In genomic region chr5:35482167-35482755, GRCh38 we compare ENCODE assay signal across 22 cellular contexts.
"Had no signal": no experiment of that assay in that cellular context is flagged by ENCODE, and none has a peak within 500 bp of the region (broad histone marks: within the 10 kb centered on the region; RNA-seq: fewer than 3 reads in every experiment).

No MANE protein-coding gene starts in this region.

- H3K36me3 ChIP-seq: left lung, sigmoid colon, thyroid gland had no signal

- H3K4me1 ChIP-seq: thyroid gland had no signal

- H3K27me3 ChIP-seq: foreskin keratinocyte, left lung, sigmoid colon, thyroid gland had no signal

- DNase-seq: activated CD4-positive, alpha-beta T cell treated with anti-CD3 and anti-CD28 coated beads, Interleukin-2, amount 10 ng/mL, durations not matched to agents 24 days and 14 days; activated CD8-positive, alpha-beta memory T cell treated with anti-CD3 and anti-CD28 coated beads, Interleukin-2, amount 10 ng/mL, durations not matched to agents 7 days and 5 days; activated CD8-positive, alpha-beta T cell treated with anti-CD3 and anti-CD28 coated beads for 36 hours; activated effector memory CD4-positive, alpha-beta T cell treated with anti-CD3 and anti-CD28 coated beads, Interleukin-2, amount 50 U/mL, for 16 hours; activated naive CD4-positive, alpha-beta T cell treated with anti-CD3 and anti-CD28 coated beads, Interleukin-2, amount 10 ng/mL, durations not matched to agents 7 days and 5 days; activated T-cell treated with anti-CD3 and anti-CD28 coated beads for 4 hours; anterior cingulate cortex; caudate nucleus; dermis blood vessel endothelial cell; effector CD8-positive, alpha-beta T cell; erythroblast; foreskin keratinocyte; immature natural killer cell; left lung; naive B cell; sigmoid colon; stimulated activated CD4-positive, alpha-beta T cell treated with anti-CD3 and anti-CD28 coated beads, Interleukin-2, amount 100 ng/mL, for 48 hours; stimulated activated CD8-positive, alpha-beta memory T cell treated with anti-CD3 and anti-CD28 coated beads, Interleukin-4, amount 100 ng/mL, for 48 hours; stimulated activated naive B cell treated with anti-CD40 and anti-IgM and Interleukin-4, amounts not matched to agents 10 μg/mL and 1 μg/mL and 100 μg/mL, for 72 hours; T-helper 1 cell; thyroid gland had no signal

- H3K9me3 ChIP-seq: left lung, sigmoid colon, thyroid gland had no signal

- H3K27ac ChIP-seq: foreskin keratinocyte, sigmoid colon, thyroid gland had no signal

- H3K4me3 ChIP-seq: left lung, lung, sigmoid colon, thyroid gland had no signal
